In the genomic region with DNA sequence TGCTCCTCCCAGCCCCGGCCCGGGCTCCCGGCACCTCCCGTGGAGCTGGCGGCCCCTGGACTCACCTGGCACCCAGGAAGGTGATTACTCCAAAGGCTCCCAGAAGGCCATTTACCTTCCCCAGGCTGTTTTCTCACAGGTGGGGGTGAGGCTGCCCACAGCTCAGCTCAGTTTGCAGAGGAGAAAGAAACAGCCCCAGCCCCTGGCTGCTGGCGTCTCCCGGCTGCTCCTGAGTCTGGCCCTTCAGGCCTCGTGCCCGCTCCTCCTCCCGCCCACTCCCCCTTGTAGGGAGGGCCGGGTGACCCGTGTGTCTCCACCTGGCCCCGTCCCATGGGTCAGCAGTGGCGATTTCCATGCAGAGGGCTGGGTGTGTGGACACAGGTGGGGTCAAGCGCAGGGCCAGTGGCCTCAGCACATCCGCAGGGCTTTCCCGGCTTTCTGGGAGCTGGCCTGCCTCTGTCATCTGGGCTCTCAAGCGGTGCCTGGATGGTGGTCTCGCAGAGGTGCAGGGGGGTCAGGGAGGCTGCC, we compare ENCODE assay signal across 3 cellular contexts.
TF ChIP-seq lines count a peak whose summit lies in the region.

No MANE protein-coding gene starts in this region.

TF ChIP-seq in HepG2, 621 proteins besides CTCF, POLR2A, EP300 and RAD21 (continues in another document):
- 0 out of 2 replicates have a peak, but pooled peaks have one; percentile 41 for TF ChIP-seq PCBP1 (IDR thresholded peaks at IDR 0.05; ENCODE audit: borderline replicate concordance, low read depth, low read length)
- TF ChIP-seq, protein P1, sequence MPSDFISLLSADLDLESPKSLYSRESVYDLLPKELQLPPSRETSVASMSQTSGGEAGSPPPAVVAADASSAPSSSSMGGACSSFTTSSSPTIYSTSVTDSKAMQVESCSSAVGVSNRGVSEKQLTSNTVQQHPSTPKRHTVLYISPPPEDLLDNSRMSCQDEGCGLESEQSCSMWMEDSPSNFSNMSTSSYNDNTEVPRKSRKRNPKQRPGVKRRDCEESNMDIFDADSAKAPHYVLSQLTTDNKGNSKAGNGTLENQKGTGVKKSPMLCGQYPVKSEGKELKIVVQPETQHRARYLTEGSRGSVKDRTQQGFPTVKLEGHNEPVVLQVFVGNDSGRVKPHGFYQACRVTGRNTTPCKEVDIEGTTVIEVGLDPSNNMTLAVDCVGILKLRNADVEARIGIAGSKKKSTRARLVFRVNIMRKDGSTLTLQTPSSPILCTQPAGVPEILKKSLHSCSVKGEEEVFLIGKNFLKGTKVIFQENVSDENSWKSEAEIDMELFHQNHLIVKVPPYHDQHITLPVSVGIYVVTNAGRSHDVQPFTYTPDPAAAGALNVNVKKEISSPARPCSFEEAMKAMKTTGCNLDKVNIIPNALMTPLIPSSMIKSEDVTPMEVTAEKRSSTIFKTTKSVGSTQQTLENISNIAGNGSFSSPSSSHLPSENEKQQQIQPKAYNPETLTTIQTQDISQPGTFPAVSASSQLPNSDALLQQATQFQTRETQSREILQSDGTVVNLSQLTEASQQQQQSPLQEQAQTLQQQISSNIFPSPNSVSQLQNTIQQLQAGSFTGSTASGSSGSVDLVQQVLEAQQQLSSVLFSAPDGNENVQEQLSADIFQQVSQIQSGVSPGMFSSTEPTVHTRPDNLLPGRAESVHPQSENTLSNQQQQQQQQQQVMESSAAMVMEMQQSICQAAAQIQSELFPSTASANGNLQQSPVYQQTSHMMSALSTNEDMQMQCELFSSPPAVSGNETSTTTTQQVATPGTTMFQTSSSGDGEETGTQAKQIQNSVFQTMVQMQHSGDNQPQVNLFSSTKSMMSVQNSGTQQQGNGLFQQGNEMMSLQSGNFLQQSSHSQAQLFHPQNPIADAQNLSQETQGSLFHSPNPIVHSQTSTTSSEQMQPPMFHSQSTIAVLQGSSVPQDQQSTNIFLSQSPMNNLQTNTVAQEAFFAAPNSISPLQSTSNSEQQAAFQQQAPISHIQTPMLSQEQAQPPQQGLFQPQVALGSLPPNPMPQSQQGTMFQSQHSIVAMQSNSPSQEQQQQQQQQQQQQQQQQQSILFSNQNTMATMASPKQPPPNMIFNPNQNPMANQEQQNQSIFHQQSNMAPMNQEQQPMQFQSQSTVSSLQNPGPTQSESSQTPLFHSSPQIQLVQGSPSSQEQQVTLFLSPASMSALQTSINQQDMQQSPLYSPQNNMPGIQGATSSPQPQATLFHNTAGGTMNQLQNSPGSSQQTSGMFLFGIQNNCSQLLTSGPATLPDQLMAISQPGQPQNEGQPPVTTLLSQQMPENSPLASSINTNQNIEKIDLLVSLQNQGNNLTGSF (CRISPR knock-in tag; IDR thresholded peaks at IDR 0.05): peak; percentile 41; the same call in 1 of the 2 replicates
- TF ChIP-seq ZNF891 (CRISPR knock-in tag; IDR thresholded peaks at IDR 0.05): peak; percentile 32; the same call in 1 of the 2 replicates
- TF ChIP-seq, protein P2, sequence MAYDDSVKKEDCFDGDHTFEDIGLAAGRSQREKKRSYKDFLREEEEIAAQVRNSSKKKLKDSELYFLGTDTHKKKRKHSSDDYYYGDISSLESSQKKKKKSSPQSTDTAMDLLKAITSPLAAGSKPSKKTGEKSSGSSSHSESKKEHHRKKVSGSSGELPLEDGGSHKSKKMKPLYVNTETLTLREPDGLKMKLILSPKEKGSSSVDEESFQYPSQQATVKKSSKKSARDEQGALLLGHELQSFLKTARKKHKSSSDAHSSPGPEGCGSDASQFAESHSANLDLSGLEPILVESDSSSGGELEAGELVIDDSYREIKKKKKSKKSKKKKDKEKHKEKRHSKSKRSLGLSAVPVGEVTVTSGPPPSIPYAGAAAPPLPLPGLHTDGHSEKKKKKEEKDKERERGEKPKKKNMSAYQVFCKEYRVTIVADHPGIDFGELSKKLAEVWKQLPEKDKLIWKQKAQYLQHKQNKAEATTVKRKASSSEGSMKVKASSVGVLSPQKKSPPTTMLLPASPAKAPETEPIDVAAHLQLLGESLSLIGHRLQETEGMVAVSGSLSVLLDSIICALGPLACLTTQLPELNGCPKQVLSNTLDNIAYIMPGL (CRISPR knock-in tag; IDR thresholded peaks at IDR 0.05; ENCODE audit: borderline replicate concordance in 1 of 2, low read depth in 1 of 2): no peak
- TF ChIP-seq, protein P3, sequence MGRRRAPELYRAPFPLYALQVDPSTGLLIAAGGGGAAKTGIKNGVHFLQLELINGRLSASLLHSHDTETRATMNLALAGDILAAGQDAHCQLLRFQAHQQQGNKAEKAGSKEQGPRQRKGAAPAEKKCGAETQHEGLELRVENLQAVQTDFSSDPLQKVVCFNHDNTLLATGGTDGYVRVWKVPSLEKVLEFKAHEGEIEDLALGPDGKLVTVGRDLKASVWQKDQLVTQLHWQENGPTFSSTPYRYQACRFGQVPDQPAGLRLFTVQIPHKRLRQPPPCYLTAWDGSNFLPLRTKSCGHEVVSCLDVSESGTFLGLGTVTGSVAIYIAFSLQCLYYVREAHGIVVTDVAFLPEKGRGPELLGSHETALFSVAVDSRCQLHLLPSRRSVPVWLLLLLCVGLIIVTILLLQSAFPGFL (CRISPR knock-in tag; IDR thresholded peaks at IDR 0.05): peak; percentile 30; the same call in 1 of the 2 replicates
- TF ChIP-seq RXRA (CRISPR knock-in tag; IDR thresholded peaks at IDR 0.05): 0 out of 2 replicates have a peak, but pooled peaks have one; percentile 3

TF ChIP-seq in H1, 55 proteins besides CTCF, POLR2A, EP300 and RAD21:
- TF ChIP-seq KDM4A (IDR thresholded peaks at IDR 0.05; ENCODE audit: low read depth, low read length, severe bottlenecking) (no peak), KDM1A (IDR thresholded peaks at IDR 0.05; ENCODE audit: borderline replicate concordance, low read length) (no peak), YY1 (IDR thresholded peaks at IDR 0.05; ENCODE audit: low read depth, low read length) (no peak), TAF7 (optimal IDR thresholded peaks at IDR 0.05; ENCODE audit: borderline replicate concordance, low read depth, low read length) (no peak), ATF3 (IDR thresholded peaks at IDR 0.05; ENCODE audit: insufficient read depth, low read depth, low read length) (no peak), CHD1 (IDR thresholded peaks at IDR 0.05; ENCODE audit: low read depth, low read length) (no peak), RNF2 (IDR thresholded peaks at IDR 0.05; ENCODE audit: borderline replicate concordance, low read depth, low read length, missing control alignments, poor library complexity, severe bottlenecking) (no peak)

TF ChIP-seq in SK-N-SH treated with all-trans-retinoic acid at 6 μM for 48 hours, 23 proteins besides CTCF, POLR2A, EP300 and RAD21:
- TF ChIP-seq CREB5 (CRISPR knock-in tag; IDR thresholded peaks at IDR 0.05; ENCODE audit: low read depth): no peak
